17 cellular contexts compared by ENCODE assay signal in genomic region chr9:110979636-110980035, GRCh38. TPM values are rescaled to one million over a fixed set of nuclear protein-coding genes. Genes with fewer than 3 reads are reported as not detected.
DNase-seq lines count a peak whose midpoint lies in the region; ATAC-seq and TF ChIP-seq lines count a peak whose summit lies in the region.
"Had no signal": no experiment of that assay in that cellular context is flagged by ENCODE, and none has a peak within 500 bp of the region (broad histone marks: within the 10 kb centered on the region; RNA-seq: fewer than 3 reads in every experiment).

No MANE protein-coding gene starts in this region.

- H3K36me3 Mint-ChIP-seq in stimulated activated memory B cell treated with anti-CD40 and anti-IgM and Interleukin-4, amounts not matched to agents 10 μg/mL and 1 μg/mL and 100 μg/mL, for 72 hours = no peaks in the 10 kb centered on the region

- H3K9me3 Mint-ChIP-seq in stimulated activated memory B cell treated with anti-CD40 and anti-IgM and Interleukin-4, amounts not matched to agents 10 μg/mL and 1 μg/mL and 100 μg/mL, for 72 hours = peaks cover 6% of the 10 kb centered on the region

- TF ChIP-seq EP300 in transverse colon (IDR thresholded peaks at IDR 0.05; ENCODE audit: low read depth) = no peak

- H3K4me3 ChIP-seq in choroid plexus epithelial cell (ENCODE audit: low read depth, low read length) = no peak overlapping the region
- H3K4me3 ChIP-seq in mesodermal cell (ENCODE audit: extremely low read depth, insufficient read depth, low read length, poor library complexity, severe bottlenecking) = no peak overlapping the region
- H3K4me3 ChIP-seq in transverse colon = no peak overlapping the region
- H3K4me3 ChIP-seq: GM23248, PC-9 had no signal

- no peaks in the 10 kb centered on the region for H3K4me1 Mint-ChIP-seq in stimulated activated memory B cell treated with anti-CD40 and anti-IgM and Interleukin-4, amounts not matched to agents 10 μg/mL and 1 μg/mL and 100 μg/mL, for 72 hours
- H3K4me1 Mint-ChIP-seq: B cell had no signal

- H3K36me3 ChIP-seq in mesodermal cell (ENCODE audit: control insufficient read depth, insufficient read depth, low read length) = no peaks in the 10 kb centered on the region
- H3K36me3 ChIP-seq in transverse colon = no peaks in the 10 kb centered on the region

- no peak overlapping the region for H3K27ac Mint-ChIP-seq in stimulated activated memory B cell treated with anti-CD40 and anti-IgM and Interleukin-4, amounts not matched to agents 10 μg/mL and 1 μg/mL and 100 μg/mL, for 72 hours
- H3K27ac Mint-ChIP-seq: B cell had no signal

- H3K4me1 ChIP-seq in mesodermal cell (ENCODE audit: control insufficient read depth, insufficient read depth, low read length, poor library complexity, severe bottlenecking) (peaks cover 17% of the 10 kb centered on the region), transverse colon (peaks cover 6 to 27% (median 12%) of the 10 kb centered on the region in 4 donors)

- in situ Hi-C loops in transverse colon (cut with MboI; ENCODE audit: low pct_ligation_motif_present in 1 of 4, low pct_unique_long_range_greater_than_20kb in 1 of 4, low sequenced_read_pairs in 3 of 4) = no loop called here

- no peaks in the 10 kb centered on the region for H3K27me3 Mint-ChIP-seq in stimulated activated memory B cell treated with anti-CD40 and anti-IgM and Interleukin-4, amounts not matched to agents 10 μg/mL and 1 μg/mL and 100 μg/mL, for 72 hours
- H3K27me3 Mint-ChIP-seq: B cell had no signal

- no peak overlapping the region for H3K4me3 Mint-ChIP-seq in stimulated activated memory B cell treated with anti-CD40 and anti-IgM and Interleukin-4, amounts not matched to agents 10 μg/mL and 1 μg/mL and 100 μg/mL, for 72 hours
- H3K4me3 Mint-ChIP-seq: B cell had no signal

- intact Hi-C loops in transverse colon (cut with DNase I; ENCODE audit: low total_unique reads) = no loop called here

- no peak for ATAC-seq in stimulated activated memory B cell treated with anti-CD40 and anti-IgM and Interleukin-4, amounts not matched to agents 10 μg/mL and 1 μg/mL and 100 μg/mL, for 72 hours

- no peaks in the 10 kb centered on the region for H3K27me3 ChIP-seq in transverse colon

- H3K27ac ChIP-seq in mesodermal cell (ENCODE audit: low read depth, low read length, severe bottlenecking) = peak overlapping the region; percentile 38
- no peak overlapping the region for H3K27ac ChIP-seq in transverse colon
- H3K27ac ChIP-seq: GM23248, PC-9, RWPE1 had no signal

- no peaks in the 10 kb centered on the region for H3K9me3 ChIP-seq in mesodermal cell (ENCODE audit: control insufficient read depth, low read length)
- no peaks in the 10 kb centered on the region for H3K9me3 ChIP-seq in transverse colon
- H3K9me3 ChIP-seq: Caco-2 had no signal

- no peak for TF ChIP-seq POLR2A in transverse colon (IDR thresholded peaks at IDR 0.05)

- TF ChIP-seq CTCF in choroid plexus epithelial cell (conservative IDR thresholded peaks at IDR 0.05; ENCODE audit: low read depth, low read length) (no peak), transverse colon (IDR thresholded peaks at IDR 0.05) (no peak)

- DNase-seq in NCI-H226 (peak; percentile 35), choroid plexus epithelial cell (ENCODE audit: low read depth) (peak; percentile 37), transverse colon (no peak), NCI-H748 treated with DMSO at 0.1 percent for 48 hours (lab: John Stamatoyannopoulos, UW) (no peak), T-helper 9 cell (no peak)
- DNase-seq: Caco-2, GM23248, NCI-H1105 treated with DMSO at 0.1 percent for 48 hours, NCI-H187, NCI-H2107, NCI-H2227 treated with DMSO at 0.1 percent for 48 hours, NCI-H524, PC-9 had no signal

RNA-seq across cellular contexts. Expression of gene LPAR1, which starts 58.6 kb away (rescaled TPM):
- 4.5 TPM for polyA plus RNA-seq in mesodermal cell (2013, experiment 1 of 2)
- 4.6 TPM for polyA plus RNA-seq in mesodermal cell (2013, experiment 2 of 2)
- total RNA-seq in transverse colon = 10 to 100 TPM; 27.1 to 34.4 (median 28.7) TPM
- total RNA-seq: B cell had no signal

Comparison
In these comparisons a context has a peak if more than half of its experiments do, and no peak if none do; other contexts are left out.
1. DNase-seq: peak in NCI-H226 (single experiment) and choroid plexus epithelial cell (single experiment); none in transverse colon (single experiment), NCI-H748 treated with DMSO at 0.1 percent for 48 hours (single experiment) and T-helper 9 cell (single experiment).